In the genomic region with DNA sequence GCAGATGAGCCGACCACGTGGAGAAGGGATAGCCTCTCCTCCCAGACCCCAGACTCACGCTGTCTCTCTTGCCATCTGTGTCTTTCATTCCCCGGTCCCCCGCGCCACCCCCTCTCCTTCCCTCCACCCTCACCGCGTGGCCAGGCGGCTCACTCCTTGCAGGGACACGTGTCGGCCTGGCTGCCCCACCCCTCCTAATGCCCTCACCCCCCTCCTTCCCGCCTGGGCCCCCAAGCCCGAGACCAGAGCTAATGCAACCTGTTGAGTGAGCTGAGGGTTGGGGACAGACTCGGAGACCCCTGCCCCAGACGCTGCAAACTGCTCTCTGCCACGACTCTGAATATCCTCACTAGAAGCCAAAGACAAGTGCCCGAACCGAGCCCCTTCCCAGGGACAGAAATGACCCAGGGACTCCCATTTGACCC, we compare ENCODE assay signal across 8 cellular contexts. TPM values are rescaled to one million over a fixed set of nuclear protein-coding genes. Genes with fewer than 3 reads are reported as not detected.
DNase-seq lines count a peak whose midpoint lies in the region; ATAC-seq and TF ChIP-seq lines count a peak whose summit lies in the region.

No MANE protein-coding gene starts in this region.

- WGBS in iPS DF 6.9 (ENCODE audit: insufficient coverage, insufficient read length), result no CpG with 5 or more reads among the region's 18 CpGs

- no peak for ATAC-seq in omental fat pad (ENCODE audit: low FRiP score)
- no peak for ATAC-seq in HG03097 (IDR thresholded peaks at IDR 0.05; ENCODE audit: low FRiP score, unreplicated experiment)

- H3K36me3 ChIP-seq in DOHH2 (ENCODE audit: control insufficient read depth, low read length) (peaks cover 32% of the 10 kb centered on the region), HUES48 (ENCODE audit: control insufficient read depth, insufficient read depth, low read length) (peaks cover 4% of the 10 kb centered on the region; the same call in 1 of the 2 replicates), iPS DF 6.9 (ENCODE audit: control insufficient read depth, insufficient read depth, low read length) (0 out of 2 replicates have a peak, but pooled peaks cover 4% of the 10 kb centered on the region)

- no peaks in the 10 kb centered on the region for H3K27me3 ChIP-seq in DOHH2 (ENCODE audit: control insufficient read depth, low read length)
- H3K27me3 ChIP-seq in HUES48 (ENCODE audit: control insufficient read depth, insufficient read depth, low read length), result no peaks in the 10 kb centered on the region; the same call in 1 of the 2 replicates
- no peaks in the 10 kb centered on the region for H3K27me3 ChIP-seq in iPS DF 6.9 (ENCODE audit: control insufficient read depth, insufficient read depth, low read length)

- DNase-seq in activated T-cell treated with anti-CD3 and anti-CD28 coated beads for 4 hours (peak; percentile 42), iPS DF 6.9 (ENCODE audit: low read depth, low spot score) (no peak), omental fat pad (ENCODE audit: low spot score) (no peak), GM19240 (ENCODE audit: insufficient read length, low spot score) (no peak)
- DNase-seq in stimulated activated CD8-positive, alpha-beta memory T cell treated with anti-CD3 and anti-CD28 coated beads, Interleukin-15, amount 100 ng/mL, for 48 hours (ENCODE audit: low read depth in 2 of 2), result peak; percentile 27 to 34

- H3K4me1 ChIP-seq in DOHH2 (ENCODE audit: control insufficient read depth, low read length) (peaks cover 20% of the 10 kb centered on the region), HUES48 (ENCODE audit: control insufficient read depth, insufficient read depth, low read length) (peaks cover 15% of the 10 kb centered on the region), iPS DF 6.9 (ENCODE audit: control insufficient read depth, insufficient read depth, low read length) (no peaks in the 10 kb centered on the region)

- H3K4me3 ChIP-seq in DOHH2 (ENCODE audit: low read length) (peak overlapping the region; percentile 92), HUES48 (ENCODE audit: low read depth, low read length) (peak overlapping the region; percentile 70), iPS DF 6.9 (ENCODE audit: low read length) (peak overlapping the region; percentile 45; the same call in 1 of the 2 replicates)

- no peak for TF ChIP-seq CTCF in DOHH2 (IDR thresholded peaks at IDR 0.05; ENCODE audit: low read depth, low read length, poor library complexity, severe bottlenecking)
- no peak for TF ChIP-seq CTCF in omental fat pad (IDR thresholded peaks at IDR 0.05)

- peaks cover 47% of the 10 kb centered on the region for H3K79me2 ChIP-seq in DOHH2 (ENCODE audit: control insufficient read depth, low read length)

- H3K9me3 ChIP-seq in DOHH2 (ENCODE audit: control insufficient read depth, insufficient read depth, low read length) (no peaks in the 10 kb centered on the region), HUES48 (ENCODE audit: control insufficient read depth, insufficient read depth, low read length) (peaks cover 42% of the 10 kb centered on the region; the same call in 1 of the 2 replicates), iPS DF 6.9 (ENCODE audit: control insufficient read depth, insufficient read depth, low read length) (no peaks in the 10 kb centered on the region)

- no peaks in the 10 kb centered on the region for H3F3A ChIP-seq in DOHH2 (ENCODE audit: control insufficient read depth, insufficient read depth)

- no peaks in the 10 kb centered on the region for H3K9me2 ChIP-seq in DOHH2 (replicated peaks; ENCODE audit: control insufficient read depth, low read length)

- no peak overlapping the region for H3K9ac ChIP-seq in HUES48 (ENCODE audit: low read depth, low read length)

- H3K4me2 ChIP-seq in DOHH2 (ENCODE audit: low read length), result peak overlapping the region; percentile 84

- H4K20me1 ChIP-seq in DOHH2 (ENCODE audit: control insufficient read depth, insufficient read depth, low read depth, low read length), result no peaks in the 10 kb centered on the region

- H3K27ac ChIP-seq in DOHH2 (ENCODE audit: low read depth, low read length) (peak overlapping the region; percentile 66), HUES48 (ENCODE audit: low read depth, low read length) (no peak overlapping the region), iPS DF 6.9 (ENCODE audit: low read length) (no peak overlapping the region)

RNA-seq across cellular contexts. Expression of a gene that starts 1.8 kb away (rescaled TPM):
- 10 to 100 TPM in 2 of 4 donors, 1 to 10 TPM in 2; 2.8 to 11.9 (median 9.6) TPM for total RNA-seq in omental fat pad

RNA-seq across cellular contexts. Expression of a gene that starts 7.7 kb away (rescaled TPM):
- total RNA-seq in omental fat pad, result 10 to 100 TPM; 45.7 to 74.7 (median 56.1) TPM

RNA-seq across cellular contexts. Expression of a gene that starts 40.5 kb away (rescaled TPM):
- 10 to 100 TPM in 3 of 4 donors, 1 to 10 TPM in 1; 8.4 to 16.9 (median 14.1) TPM for total RNA-seq in omental fat pad

RNA-seq across cellular contexts. Expression of a gene that starts 53.3 kb away (rescaled TPM):
- total RNA-seq in omental fat pad, result 10 to 100 TPM; 15.1 to 24.9 (median 17.2) TPM

RNA-seq across cellular contexts. Expression of a gene that starts 56.5 kb away (rescaled TPM):
- total RNA-seq in omental fat pad, result not detected

Comparison
In these comparisons a context has a peak if more than half of its experiments do, and no peak if none do; other contexts are left out.
1. DNase-seq: peak in activated T-cell treated with anti-CD3 and anti-CD28 coated beads for 4 hours (single experiment) and stimulated activated CD8-positive, alpha-beta memory T cell treated with anti-CD3 and anti-CD28 coated beads, Interleukin-15, amount 100 ng/mL, for 48 hours (2 of 2); none in iPS DF 6.9 (single experiment), omental fat pad (single experiment) and GM19240 (single experiment).
2. Peak in every context shown above with its lines, with median percentiles within 50 percentile points of each other: H3K4me3 ChIP-seq.